8 cellular contexts compared by ENCODE assay signal in genomic region chr1:26541816-26542711, GRCh38. TPM values are rescaled to one million over a fixed set of nuclear protein-coding genes. Genes with fewer than 3 reads are reported as not detected.
A peak's percentile ranks its signal among the peaks of the same experiment; 100 is the strongest.
DNase-seq lines count a peak whose midpoint lies in the region; ATAC-seq and TF ChIP-seq lines count a peak whose summit lies in the region.

No MANE protein-coding gene starts in this region.

- H3K27me3 ChIP-seq in KMS-11 (ENCODE audit: insufficient read depth, low read depth), result no peaks in the 10 kb centered on the region

- H4K20me1 ChIP-seq in KMS-11 (ENCODE audit: insufficient read depth), result no peaks in the 10 kb centered on the region

- peak; percentile 43 for TF ChIP-seq CTCF in KMS-11 (conservative IDR thresholded peaks at IDR 0.05; ENCODE audit: low read depth, low read length)

- DNase-seq in GF-D8 (lab: John Stamatoyannopoulos, UW) (peak; percentile 99), lung microvascular endothelial cell (ENCODE audit: low read depth in 2 of 2) (peak; percentile 12 to 14), NCI-H345 (lab: John Stamatoyannopoulos, UW) (no peak)
- peak; percentile 46 to 61 for DNase-seq in activated CD4-positive, alpha-beta T cell treated with anti-CD3 and anti-CD28 coated beads for 24 hours (ENCODE audit: low read depth in 2 of 2)
- peak; percentile 84 for DNase-seq in stimulated activated CD8-positive, alpha-beta memory T cell treated with anti-CD3 and anti-CD28 coated beads, Interleukin-15, amount 100 ng/mL, for 48 hours (ENCODE audit: low read depth in 2 of 2)

- H3K27ac ChIP-seq in KMS-11 (no peak overlapping the region), cingulate gyrus (ENCODE audit: low read depth, low read length) (peak overlapping the region; percentile 92)

- H3K4me1 ChIP-seq in KMS-11 (ENCODE audit: low read depth, poor library complexity, severe bottlenecking), result peaks cover 52% of the 10 kb centered on the region

- H3K4me3 ChIP-seq in KMS-11 (IDR thresholded peaks at IDR 0.05; ENCODE audit: insufficient read depth, low read depth, low read length), result no peak overlapping the region

- peak; percentile 45 for ATAC-seq in GM21619 (IDR thresholded peaks at IDR 0.05; ENCODE audit: unreplicated experiment)

- H3K36me3 ChIP-seq in KMS-11 (ENCODE audit: insufficient read depth), result no peaks in the 10 kb centered on the region

- H3K4me2 ChIP-seq in KMS-11, result peak overlapping the region; percentile 23; the same call in 1 of the 2 replicates

- no peaks in the 10 kb centered on the region for H3K79me2 ChIP-seq in KMS-11 (ENCODE audit: insufficient read depth, low read depth)

- H2AFZ ChIP-seq in KMS-11 (ENCODE audit: low read depth), result no peak overlapping the region

- H3K9ac ChIP-seq in KMS-11, result no peak overlapping the region

RNA-seq across cellular contexts. Expression of gene RPS6KA1, which starts 12.5 kb away (rescaled TPM):
- 10.9 and 12.0 TPM in 2 replicates for total RNA-seq in lung microvascular endothelial cell
